8 cellular contexts compared by ENCODE assay signal in genomic region chr4:165221999-165222994, GRCh38. TPM values are rescaled to one million over a fixed set of nuclear protein-coding genes. Genes with fewer than 3 reads are reported as not detected.
DNase-seq lines count a peak whose midpoint lies in the region; ATAC-seq, FAIRE-seq and TF ChIP-seq lines count a peak whose summit lies in the region.
"Not testable (repeated sequence)": the region's sequence is repeated elsewhere in the genome, so short reads cannot be mapped to it uniquely, and the experiment has no call there.

No MANE protein-coding gene starts in this region.

- not testable (repeated sequence) for H3K9me3 ChIP-seq in BLaER1; endothelial cell of umbilical vein (replicated peaks; ENCODE audit: control insufficient read depth, insufficient read depth, low read length); hepatocyte (ENCODE audit: low read depth)

- H3K4me2 ChIP-seq in BLaER1 (peak overlapping the region; percentile 48), endothelial cell of umbilical vein (ENCODE audit: insufficient read depth, low read length) (peak overlapping the region; percentile 78)
- not testable (repeated sequence) for H3K4me2 ChIP-seq in hepatocyte

- not testable (repeated sequence) for H3K9me2 ChIP-seq in hepatocyte (replicated peaks; ENCODE audit: insufficient read depth)

- peak overlapping the region; percentile 69 for H3K27ac Mint-ChIP-seq in HFFc6
- H3K27ac Mint-ChIP-seq in activated naive CD4-positive, alpha-beta T cell treated with anti-CD3 and anti-CD28 coated beads for 36 hours, result peak overlapping the region; percentile 85
- H3K27ac Mint-ChIP-seq in naive thymus-derived CD8-positive, alpha-beta T cell, result peak overlapping the region; percentile 15 to 87 (median 68)
- H3K27ac Mint-ChIP-seq in stimulated activated naive CD8-positive, alpha-beta T cell treated with anti-CD3 and anti-CD28 coated beads, Interleukin-15, Interleukin-2, amounts not matched to agents 100 ng/mL and 50 ng/mL, for 24 hours, result peak overlapping the region; percentile 87

- H4K20me1 ChIP-seq in BLaER1, result peaks cover 40% of the 10 kb centered on the region
- not testable (repeated sequence) for H4K20me1 ChIP-seq in endothelial cell of umbilical vein (replicated peaks; ENCODE audit: control insufficient read depth, extremely low read depth, insufficient read depth, low read length); hepatocyte (ENCODE audit: insufficient read depth, poor library complexity, severe bottlenecking)

- H3K79me2 ChIP-seq in endothelial cell of umbilical vein (ENCODE audit: control insufficient read depth, insufficient read depth, low read length), result peaks cover 11% of the 10 kb centered on the region
- H3K79me2 ChIP-seq in hepatocyte, result not testable (repeated sequence)

- H3K9me3 Mint-ChIP-seq in HFFc6; activated naive CD4-positive, alpha-beta T cell treated with anti-CD3 and anti-CD28 coated beads for 36 hours; naive thymus-derived CD8-positive, alpha-beta T cell; stimulated activated naive CD8-positive, alpha-beta T cell treated with anti-CD3 and anti-CD28 coated beads, Interleukin-15, Interleukin-2, amounts not matched to agents 100 ng/mL and 50 ng/mL, for 24 hours: not testable (repeated sequence)

- H3K36me3 ChIP-seq in BLaER1, result peaks cover 58% of the 10 kb centered on the region
- not testable (repeated sequence) for H3K36me3 ChIP-seq in endothelial cell of umbilical vein (ENCODE audit: control insufficient read depth in 2 of 2, extremely low read depth in 1 of 2, insufficient read depth in 2 of 2, low read length in 2 of 2); hepatocyte (replicated peaks; ENCODE audit: insufficient read depth, low read depth)

- not testable (repeated sequence) for H3K4me3 ChIP-seq in BLaER1; endothelial cell of umbilical vein (replicated peaks in 1 of 3; ENCODE audit: insufficient read depth in 1 of 3, low read depth in 1 of 3, low read length in 3 of 3); hepatocyte

- not testable (repeated sequence) for H3K27me3 Mint-ChIP-seq in HFFc6 (ENCODE audit: insufficient read depth); activated naive CD4-positive, alpha-beta T cell treated with anti-CD3 and anti-CD28 coated beads for 36 hours (ENCODE audit: low read depth); naive thymus-derived CD8-positive, alpha-beta T cell; stimulated activated naive CD8-positive, alpha-beta T cell treated with anti-CD3 and anti-CD28 coated beads, Interleukin-15, Interleukin-2, amounts not matched to agents 100 ng/mL and 50 ng/mL, for 24 hours

- dilution Hi-C loops in endothelial cell of umbilical vein (cut with MboI; ENCODE audit: extremely low pct_ligation_motif_present, low sequenced_read_pairs), result not testable (repeated sequence)

- CTCF ChIA-PET in activated naive CD4-positive, alpha-beta T cell treated with anti-CD3 and anti-CD28 coated beads for 36 hours (lab: Charles Lee); endothelial cell of umbilical vein (lab: Charles Lee): not testable (repeated sequence)

- not testable (repeated sequence) for TF ChIP-seq CTCF in HFFc6 (IDR thresholded peaks at IDR 0.05); endothelial cell of umbilical vein (IDR thresholded peaks at IDR 0.05; ENCODE audit: extremely low read depth in 1 of 2, insufficient read depth in 1 of 2, low read depth in 1 of 2, low read length in 2 of 2); hepatocyte (IDR thresholded peaks at IDR 0.05; ENCODE audit: poor library complexity)

- not testable (repeated sequence) for H3K4me3 Mint-ChIP-seq in HFFc6
- peak overlapping the region; percentile 38 for H3K4me3 Mint-ChIP-seq in activated naive CD4-positive, alpha-beta T cell treated with anti-CD3 and anti-CD28 coated beads for 36 hours
- H3K4me3 Mint-ChIP-seq in naive thymus-derived CD8-positive, alpha-beta T cell, result peak overlapping the region in 3 of 10 donors; percentile 7 to 26 (median 14)
- peak overlapping the region; percentile 51 for H3K4me3 Mint-ChIP-seq in stimulated activated naive CD8-positive, alpha-beta T cell treated with anti-CD3 and anti-CD28 coated beads, Interleukin-15, Interleukin-2, amounts not matched to agents 100 ng/mL and 50 ng/mL, for 24 hours

- not testable (repeated sequence) for TF ChIP-seq POLR2A in endothelial cell of umbilical vein (IDR thresholded peaks at IDR 0.05; ENCODE audit: low read depth, low read length)

- not testable (repeated sequence) for ATAC-seq in naive thymus-derived CD8-positive, alpha-beta T cell

- H2AFZ ChIP-seq in endothelial cell of umbilical vein (ENCODE audit: low read depth, low read length); hepatocyte: not testable (repeated sequence)

- H3K9me1 ChIP-seq in endothelial cell of umbilical vein (replicated peaks; ENCODE audit: control insufficient read depth, extremely low read depth, insufficient read depth, low read length), result not testable (repeated sequence)

- POLR2A ChIA-PET in endothelial cell of umbilical vein (lab: Charles Lee); naive thymus-derived CD8-positive, alpha-beta T cell (lab: Charles Lee): not testable (repeated sequence)

- H3K9ac ChIP-seq in BLaER1, result not testable (repeated sequence)
- H3K9ac ChIP-seq in endothelial cell of umbilical vein (replicated peaks; ENCODE audit: extremely low read depth, insufficient read depth, low read length), result peak overlapping the region; percentile 23

- TSS peak; percentile 92 for BruUV-seq in endothelial cell of umbilical vein (replicated peaks; lab: Mats Ljungman, UMichigan)

- peaks cover 21% of the 10 kb centered on the region for H3K4me1 Mint-ChIP-seq in HFFc6 (ENCODE audit: low read depth)
- H3K4me1 Mint-ChIP-seq in activated naive CD4-positive, alpha-beta T cell treated with anti-CD3 and anti-CD28 coated beads for 36 hours (ENCODE audit: low read depth), result peaks cover 42% of the 10 kb centered on the region
- H3K4me1 Mint-ChIP-seq in naive thymus-derived CD8-positive, alpha-beta T cell, result peaks cover 33 to 42% (median 41%) of the 10 kb centered on the region in 4 donors
- peaks cover 37% of the 10 kb centered on the region for H3K4me1 Mint-ChIP-seq in stimulated activated naive CD8-positive, alpha-beta T cell treated with anti-CD3 and anti-CD28 coated beads, Interleukin-15, Interleukin-2, amounts not matched to agents 100 ng/mL and 50 ng/mL, for 24 hours (ENCODE audit: low read depth)

- H3K36me3 Mint-ChIP-seq in HFFc6 (ENCODE audit: low read depth), result not testable (repeated sequence)
- peaks cover 38% of the 10 kb centered on the region for H3K36me3 Mint-ChIP-seq in activated naive CD4-positive, alpha-beta T cell treated with anti-CD3 and anti-CD28 coated beads for 36 hours (ENCODE audit: low read depth)
- H3K36me3 Mint-ChIP-seq in naive thymus-derived CD8-positive, alpha-beta T cell, result peaks cover 0 to 51% (median 10%) of the 10 kb centered on the region in 3 donors
- peaks cover 50% of the 10 kb centered on the region for H3K36me3 Mint-ChIP-seq in stimulated activated naive CD8-positive, alpha-beta T cell treated with anti-CD3 and anti-CD28 coated beads, Interleukin-15, Interleukin-2, amounts not matched to agents 100 ng/mL and 50 ng/mL, for 24 hours (ENCODE audit: low read depth)

- not testable (repeated sequence) for H3K27ac ChIP-seq in BLaER1
- H3K27ac ChIP-seq in endothelial cell of umbilical vein (ENCODE audit: insufficient read depth, low read depth, low read length), result peak overlapping the region; percentile 96
- peak overlapping the region; percentile 0 for H3K27ac ChIP-seq in hepatocyte

- not testable (repeated sequence) for DNase-seq in HFFc6; activated naive CD4-positive, alpha-beta T cell treated with anti-CD3 and anti-CD28 coated beads for 36 hours; hepatocyte (ENCODE audit: low spot score); naive thymus-derived CD8-positive, alpha-beta T cell
- peak; percentile 51 for DNase-seq in SK-MEL-5 (ENCODE audit: low read depth, low spot score)
- DNase-seq in endothelial cell of umbilical vein (ENCODE audit: low read depth, low spot score), result peak; percentile 90

- not testable (repeated sequence) for H3K27me3 ChIP-seq in BLaER1; endothelial cell of umbilical vein (ENCODE audit: control insufficient read depth in 2 of 2, insufficient read depth in 2 of 2, low read length in 2 of 2); hepatocyte

- H3K4me1 ChIP-seq in BLaER1 (peaks cover 37% of the 10 kb centered on the region), endothelial cell of umbilical vein (ENCODE audit: control insufficient read depth, extremely low read depth, insufficient read depth, low read length) (peaks cover 20% of the 10 kb centered on the region)
- H3K4me1 ChIP-seq in hepatocyte (ENCODE audit: insufficient read depth), result not testable (repeated sequence)

- peak; percentile 86 for FAIRE-seq in endothelial cell of umbilical vein (lab: Jason Lieb, UNC)

- in situ Hi-C loops in SK-MEL-5 (cut with HindIII; ENCODE audit: low pct_unique_long_range_greater_than_20kb, low sequenced_read_pairs), result not testable (repeated sequence)

- intact Hi-C loops in activated naive CD4-positive, alpha-beta T cell treated with anti-CD3 and anti-CD28 coated beads for 36 hours (cut with micrococcal nuclease), result not testable (repeated sequence)
- intact Hi-C loops in endothelial cell of umbilical vein (cut with micrococcal nuclease), result loop anchor here (1.0 to 5.0 kb wide), 4 partner anchors 8 to 105 kb away; partner anchors contain the start of genes KLHL2 and MSMO1

- WGBS in hepatocyte (ENCODE audit: low lambda C conversion rate, missing lambda C conversion rate), result 69% methylated on average over 7 of the region's 7 CpGs

RNA-seq across cellular contexts. Expression of gene KLHL2, which starts 14.9 kb away (rescaled TPM):
- total RNA-seq in HFFc6 (2021; fragmentation: NEBNext Ultra II Directional; extraction: Animal tissue kit (Norgen Biotek cat#: 25700)), result 10 to 100 TPM; 10.9 to 13.7 (median 11.4) TPM
- 13.8 and 17.4 TPM in 2 replicates for total RNA-seq in SK-MEL-5 (2014; rRNA removed; shearing (Covaris generic))
- 18.1 and 21.8 TPM in 2 replicates for polyA plus RNA-seq in SK-MEL-5 (2015; cell fraction: cytosol; rRNA removed)
- 26.7 and 27.4 TPM in 2 replicates for polyA plus RNA-seq in SK-MEL-5 (2015; cell fraction: nucleus; rRNA removed)
- 10 to 100 TPM; 36.8 to 39.2 TPM for total RNA-seq in activated naive CD4-positive, alpha-beta T cell treated with anti-CD3 and anti-CD28 coated beads for 36 hours
- total RNA-seq in endothelial cell of umbilical vein (22.1 and 22.9 TPM in 2 replicates), hepatocyte (16.7 and 21.3 TPM in 2 replicates)
- polyA plus RNA-seq in endothelial cell of umbilical vein (6.9 and 9.9 TPM in 2 replicates), hepatocyte (7.8 and 8.2 TPM in 2 replicates)
- polyA plus RNA-seq in endothelial cell of umbilical vein (2011; cell fraction: cytosol; rRNA removed), result 12.7 and 14.1 TPM in 2 replicates
- 17.2 and 24.1 TPM in 2 replicates for polyA plus RNA-seq in endothelial cell of umbilical vein (2011; cell fraction: nucleus; rRNA removed)
- polyA plus RNA-seq in endothelial cell of umbilical vein (2012), result 16.7 and 21.8 TPM in 2 replicates
- polyA minus RNA-seq in endothelial cell of umbilical vein, result 13.2 and 13.3 TPM in 2 replicates
- polyA minus RNA-seq in endothelial cell of umbilical vein (2011; cell fraction: cytosol; rRNA and poly(A)+ RNA removed), result 6.6 TPM
- polyA minus RNA-seq in endothelial cell of umbilical vein (2011; cell fraction: nucleus; rRNA and poly(A)+ RNA removed), result 13.4 and 13.8 TPM in 2 replicates
- total RNA-seq in naive thymus-derived CD8-positive, alpha-beta T cell, result 10 to 100 TPM; 21.0 to 23.7 TPM
- polyA plus RNA-seq in naive thymus-derived CD8-positive, alpha-beta T cell, result 10 to 100 TPM in 1 of 3 donors, 1 to 10 TPM in 2; 3.5 to 10.4 (median 6.8) TPM
